In genomic region chr1:175166746-175167145, GRCh38 we compare ENCODE assay signal across 22 cellular contexts. TPM values are rescaled to one million over a fixed set of nuclear protein-coding genes. Genes with fewer than 3 reads are reported as not detected.
DNase-seq lines count a peak whose midpoint lies in the region; ATAC-seq and TF ChIP-seq lines count a peak whose summit lies in the region.
"Had no signal": no experiment of that assay in that cellular context is flagged by ENCODE, and none has a peak within 500 bp of the region (broad histone marks: within the 10 kb centered on the region; RNA-seq: fewer than 3 reads in every experiment).

No MANE protein-coding gene starts in this region.

- H3K27me3 ChIP-seq in CD8-positive, alpha-beta memory T cell (ENCODE audit: insufficient read depth, low read length, poor library complexity, severe bottlenecking), result no peaks in the 10 kb centered on the region
- no peaks in the 10 kb centered on the region for H3K27me3 ChIP-seq in MG63

- H3K4me1 ChIP-seq in CD8-positive, alpha-beta memory T cell (ENCODE audit: insufficient read depth, low read length), result peaks cover 9% of the 10 kb centered on the region

- no peak overlapping the region for H3K4me3 Mint-ChIP-seq in activated naive CD8-positive, alpha-beta T cell treated with anti-CD3 and anti-CD28 coated beads, Interleukin-2, amount 10 ng/mL, durations not matched to agents 7 days and 5 days
- no peak overlapping the region for H3K4me3 Mint-ChIP-seq in activated naive CD8-positive, alpha-beta T cell treated with anti-CD3 and anti-CD28 coated beads, Interleukin-2, amount 50 U/mL, for 24 hours
- H3K4me3 Mint-ChIP-seq in activated B cell treated with CpG ODN at 0.5 μM for 24 hours, result no peak overlapping the region
- H3K4me3 Mint-ChIP-seq in stimulated activated memory B cell treated with anti-CD40 and anti-IgM and Interleukin-4, amounts not matched to agents 10 μg/mL and 1 μg/mL and 100 μg/mL, for 72 hours, result no peak overlapping the region
- H3K4me3 Mint-ChIP-seq in CD8-positive, alpha-beta memory T cell, result peak overlapping the region in 1 of 7 donors; percentile 16
- H3K4me3 Mint-ChIP-seq: GM23338 had no signal

- peaks cover 47% of the 10 kb centered on the region for H3K36me3 Mint-ChIP-seq in activated naive CD8-positive, alpha-beta T cell treated with anti-CD3 and anti-CD28 coated beads, Interleukin-2, amount 10 ng/mL, durations not matched to agents 7 days and 5 days
- H3K36me3 Mint-ChIP-seq in activated naive CD8-positive, alpha-beta T cell treated with anti-CD3 and anti-CD28 coated beads, Interleukin-2, amount 50 U/mL, for 24 hours (ENCODE audit: low read depth), result peaks cover 19% of the 10 kb centered on the region
- H3K36me3 Mint-ChIP-seq in activated B cell treated with CpG ODN at 0.5 μM for 24 hours (ENCODE audit: low read depth), result peaks cover 98% of the 10 kb centered on the region
- peaks cover 71% of the 10 kb centered on the region for H3K36me3 Mint-ChIP-seq in stimulated activated memory B cell treated with anti-CD40 and anti-IgM and Interleukin-4, amounts not matched to agents 10 μg/mL and 1 μg/mL and 100 μg/mL, for 72 hours
- H3K36me3 Mint-ChIP-seq in CD8-positive, alpha-beta memory T cell, result peaks cover 0 to 95% (median 22%) of the 10 kb centered on the region in 3 donors

- no peak overlapping the region for H3K27ac ChIP-seq in CD8-positive, alpha-beta memory T cell (ENCODE audit: low read depth, low read length)
- H3K27ac ChIP-seq: C4-2B, SK-N-MC had no signal

- H3K9me3 Mint-ChIP-seq in activated naive CD8-positive, alpha-beta T cell treated with anti-CD3 and anti-CD28 coated beads, Interleukin-2, amount 10 ng/mL, durations not matched to agents 7 days and 5 days, result no peaks in the 10 kb centered on the region
- no peaks in the 10 kb centered on the region for H3K9me3 Mint-ChIP-seq in activated naive CD8-positive, alpha-beta T cell treated with anti-CD3 and anti-CD28 coated beads, Interleukin-2, amount 50 U/mL, for 24 hours
- H3K9me3 Mint-ChIP-seq in activated B cell treated with CpG ODN at 0.5 μM for 24 hours, result no peaks in the 10 kb centered on the region
- no peaks in the 10 kb centered on the region for H3K9me3 Mint-ChIP-seq in stimulated activated memory B cell treated with anti-CD40 and anti-IgM and Interleukin-4, amounts not matched to agents 10 μg/mL and 1 μg/mL and 100 μg/mL, for 72 hours
- H3K9me3 Mint-ChIP-seq in CD8-positive, alpha-beta memory T cell, result no peaks in the 10 kb centered on the region
- H3K9me3 Mint-ChIP-seq: GM23338 had no signal

- no peak for ATAC-seq in activated naive CD8-positive, alpha-beta T cell treated with anti-CD3 and anti-CD28 coated beads, Interleukin-2, amount 10 ng/mL, durations not matched to agents 7 days and 5 days (ENCODE audit: low read depth)
- ATAC-seq in activated naive CD8-positive, alpha-beta T cell treated with anti-CD3 and anti-CD28 coated beads, Interleukin-2, amount 50 U/mL, for 24 hours, result no peak
- ATAC-seq in activated B cell treated with CpG ODN at 0.5 μM for 24 hours (ENCODE audit: low read depth) (no peak), left lobe of liver (peak; percentile 26)
- ATAC-seq in stimulated activated memory B cell treated with anti-CD40 and anti-IgM and Interleukin-4, amounts not matched to agents 10 μg/mL and 1 μg/mL and 100 μg/mL, for 72 hours, result no peak
- ATAC-seq: GM23338, HCT116 had no signal

- CTCF ChIA-PET in activated B cell treated with CpG ODN at 0.5 μM for 24 hours (lab: Charles Lee), result interaction anchor here (2.0 kb wide), 1 partner anchor 15 kb away, joined by 6 read pairs; no protein-coding TSS in a partner anchor
- CTCF ChIA-PET in CD8-positive, alpha-beta memory T cell (lab: Charles Lee), result interaction anchor here (1.0 to 2.8 kb wide), 3 partner anchors 11 to 152 kb away, joined by 3 to 10 read pairs (median 4); no protein-coding TSS in a partner anchor

- TF ChIP-seq CTCF in activated B cell treated with CpG ODN at 0.5 μM for 24 hours (IDR thresholded peaks at IDR 0.05), result no peak

- H3K4me1 Mint-ChIP-seq in activated naive CD8-positive, alpha-beta T cell treated with anti-CD3 and anti-CD28 coated beads, Interleukin-2, amount 10 ng/mL, durations not matched to agents 7 days and 5 days, result peaks cover 24% of the 10 kb centered on the region
- peaks cover 25% of the 10 kb centered on the region for H3K4me1 Mint-ChIP-seq in activated naive CD8-positive, alpha-beta T cell treated with anti-CD3 and anti-CD28 coated beads, Interleukin-2, amount 50 U/mL, for 24 hours
- H3K4me1 Mint-ChIP-seq in activated B cell treated with CpG ODN at 0.5 μM for 24 hours, result peaks cover 42% of the 10 kb centered on the region
- H3K4me1 Mint-ChIP-seq in stimulated activated memory B cell treated with anti-CD40 and anti-IgM and Interleukin-4, amounts not matched to agents 10 μg/mL and 1 μg/mL and 100 μg/mL, for 72 hours, result peaks cover 53% of the 10 kb centered on the region
- H3K4me1 Mint-ChIP-seq in CD8-positive, alpha-beta memory T cell, result peaks cover 52 to 58% (median 53%) of the 10 kb centered on the region in 3 donors
- H3K4me1 Mint-ChIP-seq: GM23338 had no signal

- H3K36me3 ChIP-seq in CD8-positive, alpha-beta memory T cell (ENCODE audit: insufficient read depth, low read length), result peaks cover 30% of the 10 kb centered on the region
- H3K36me3 ChIP-seq in MG63, result no peaks in the 10 kb centered on the region

- H3K27me3 Mint-ChIP-seq in activated naive CD8-positive, alpha-beta T cell treated with anti-CD3 and anti-CD28 coated beads, Interleukin-2, amount 10 ng/mL, durations not matched to agents 7 days and 5 days, result no peaks in the 10 kb centered on the region
- H3K27me3 Mint-ChIP-seq in activated naive CD8-positive, alpha-beta T cell treated with anti-CD3 and anti-CD28 coated beads, Interleukin-2, amount 50 U/mL, for 24 hours, result no peaks in the 10 kb centered on the region
- H3K27me3 Mint-ChIP-seq in activated B cell treated with CpG ODN at 0.5 μM for 24 hours, result no peaks in the 10 kb centered on the region
- no peaks in the 10 kb centered on the region for H3K27me3 Mint-ChIP-seq in stimulated activated memory B cell treated with anti-CD40 and anti-IgM and Interleukin-4, amounts not matched to agents 10 μg/mL and 1 μg/mL and 100 μg/mL, for 72 hours
- H3K27me3 Mint-ChIP-seq in CD8-positive, alpha-beta memory T cell, result no peaks in the 10 kb centered on the region

- POLR2A ChIA-PET in activated naive CD8-positive, alpha-beta T cell treated with anti-CD3 and anti-CD28 coated beads, Interleukin-2, amount 10 ng/mL, durations not matched to agents 7 days and 5 days (lab: Charles Lee), result no interaction called here
- POLR2A ChIA-PET in activated B cell treated with CpG ODN at 0.5 μM for 24 hours (lab: Charles Lee), result no interaction called here
- POLR2A ChIA-PET in CD8-positive, alpha-beta memory T cell (lab: Charles Lee), result no interaction called here

- H3K9me3 ChIP-seq in CD8-positive, alpha-beta memory T cell (ENCODE audit: low read length), result no peaks in the 10 kb centered on the region
- peaks cover 4% of the 10 kb centered on the region for H3K9me3 ChIP-seq in MG63

- DNase-seq in activated naive CD8-positive, alpha-beta T cell treated with anti-CD3 and anti-CD28 coated beads, Interleukin-2, amount 10 ng/mL, durations not matched to agents 7 days and 5 days, result no peak
- DNase-seq in activated naive CD8-positive, alpha-beta T cell treated with anti-CD3 and anti-CD28 coated beads, Interleukin-2, amount 50 U/mL, for 24 hours, result no peak
- DNase-seq in activated B cell treated with CpG ODN at 0.5 μM for 24 hours (no peak), left lobe of liver (ENCODE audit: low spot score) (no peak), MG63 (no peak), SK-N-DZ (ENCODE audit: low spot score) (no peak)
- DNase-seq in CD8-positive, alpha-beta memory T cell, result no peak
- DNase-seq: ACHN, COR-L47, DMS153, GDM1, KG1, MV-4-11, NCI-H1694 treated with DMSO at 0.1 percent for 48 hours, NCI-H510A, NCI-H748 treated with DMSO at 0.1 percent for 48 hours, Right ventricle myocardium superior had no signal

- intact Hi-C loops in activated B cell treated with CpG ODN at 0.5 μM for 24 hours (cut with micrococcal nuclease), result no loop called here

- peak overlapping the region; percentile 2 for H3K27ac Mint-ChIP-seq in activated naive CD8-positive, alpha-beta T cell treated with anti-CD3 and anti-CD28 coated beads, Interleukin-2, amount 10 ng/mL, durations not matched to agents 7 days and 5 days
- H3K27ac Mint-ChIP-seq in activated naive CD8-positive, alpha-beta T cell treated with anti-CD3 and anti-CD28 coated beads, Interleukin-2, amount 50 U/mL, for 24 hours, result no peak overlapping the region
- H3K27ac Mint-ChIP-seq in activated B cell treated with CpG ODN at 0.5 μM for 24 hours, result peak overlapping the region; percentile 16
- H3K27ac Mint-ChIP-seq in stimulated activated memory B cell treated with anti-CD40 and anti-IgM and Interleukin-4, amounts not matched to agents 10 μg/mL and 1 μg/mL and 100 μg/mL, for 72 hours, result peak overlapping the region; percentile 36
- H3K27ac Mint-ChIP-seq in CD8-positive, alpha-beta memory T cell, result peak overlapping the region in 3 of 8 donors; percentile 38 to 77 (median 56)
- H3K27ac Mint-ChIP-seq: GM23338 had no signal

- H3K4me3 ChIP-seq in CD8-positive, alpha-beta memory T cell (ENCODE audit: low read length), result no peak overlapping the region
- H3K4me3 ChIP-seq in MG63, result no peak overlapping the region
- H3K4me3 ChIP-seq: GM23338, SK-N-MC had no signal

RNA-seq across cellular contexts. Expression of gene KIAA0040, which starts 25.8 kb away (rescaled TPM):
- total RNA-seq in activated naive CD8-positive, alpha-beta T cell treated with anti-CD3 and anti-CD28 coated beads, Interleukin-2, amount 10 ng/mL, durations not matched to agents 7 days and 5 days, result 10 to 100 TPM; 49.8 to 57.1 TPM
- 55.5 and 57.2 TPM in 2 replicates for total RNA-seq in activated B cell treated with CpG ODN at 0.5 μM for 24 hours
- total RNA-seq in left lobe of liver, result 5.9 TPM
- total RNA-seq in CD8-positive, alpha-beta memory T cell, result 10 to 100 TPM; 30.4 to 31.8 TPM
- 39.3 TPM for polyA plus RNA-seq in CD8-positive, alpha-beta memory T cell
- 0.66 and 1.2 TPM in 2 replicates for total RNA-seq in MG63 (2014; rRNA removed; shearing (Covaris generic); ENCODE audit: low replicate concordance)
- not detected in 2 replicates for polyA plus RNA-seq in SK-N-DZ (2014; cell fraction: cytosol; rRNA removed)
- not detected in 2 replicates for polyA plus RNA-seq in SK-N-DZ (2014; cell fraction: nucleus; rRNA removed)
